In genomic region chr19:18150776-18151624, GRCh38 we compare ENCODE assay signal across 8 cellular contexts. TPM values are rescaled to one million over a fixed set of nuclear protein-coding genes. Genes with fewer than 3 reads are reported as not detected.
DNase-seq lines count a peak whose midpoint lies in the region; TF ChIP-seq lines count a peak whose summit lies in the region.

No MANE protein-coding gene starts in this region.

- intact Hi-C loops in sigmoid colon (cut with DNase I): loop anchor here (2.0 to 5.0 kb wide), 2 partner anchors 41 to 74 kb away; partner anchors contain the start of gene MPV17L2

- no peaks in the 10 kb centered on the region for H3K9me2 ChIP-seq in SU-DHL-6 (replicated peaks; ENCODE audit: insufficient read depth, low read length)

- no peak overlapping the region for H2AFZ ChIP-seq in SU-DHL-6 (ENCODE audit: low read depth, low read length, severe bottlenecking)

- H3K27ac Mint-ChIP-seq in T-helper 1 cell treated with Interleukin-12 subunit alpha and Interleukin-12 subunit beta and Interleukin-4 antibody, amounts not matched to agents 30 μg/mL and 1 μg/mL, for 36 hours: peak overlapping the region; percentile 94
- no peak overlapping the region for H3K27ac Mint-ChIP-seq in endodermal cell

- H3K4me2 ChIP-seq in SU-DHL-6 (ENCODE audit: low read depth, low read length, poor library complexity, severe bottlenecking): peak overlapping the region; percentile 72

- 0 out of 2 replicates have a peak, but pooled peaks cover 3% of the 10 kb centered on the region for H3F3A ChIP-seq in SU-DHL-6 (ENCODE audit: insufficient read depth)

- H4K20me1 ChIP-seq in SU-DHL-6 (ENCODE audit: low read depth, low read length): no peaks in the 10 kb centered on the region

- TF ChIP-seq CTCF in SU-DHL-6 (IDR thresholded peaks at IDR 0.05; ENCODE audit: insufficient read depth, low read length, poor library complexity, severe bottlenecking) (no peak), endodermal cell (conservative IDR thresholded peaks at IDR 0.05) (no peak), sigmoid colon (IDR thresholded peaks at IDR 0.05) (no peak)

- H3K27me3 Mint-ChIP-seq in T-helper 1 cell treated with Interleukin-12 subunit alpha and Interleukin-12 subunit beta and Interleukin-4 antibody, amounts not matched to agents 30 μg/mL and 1 μg/mL, for 36 hours (ENCODE audit: low read depth): no peaks in the 10 kb centered on the region
- no peaks in the 10 kb centered on the region for H3K27me3 Mint-ChIP-seq in endodermal cell (ENCODE audit: insufficient read depth)

- TF ChIP-seq EP300 in sigmoid colon (IDR thresholded peaks at IDR 0.05): no peak

- H3K36me3 ChIP-seq in SU-DHL-6 (ENCODE audit: low read length) (no peaks in the 10 kb centered on the region), endodermal cell (ENCODE audit: control insufficient read depth, insufficient read depth, low read length) (peaks cover 4% of the 10 kb centered on the region), sigmoid colon (peaks cover 0 to 12% (median 5%) of the 10 kb centered on the region in 4 donors)

- H3K27me3 ChIP-seq in SU-DHL-6 (ENCODE audit: low read length) (no peaks in the 10 kb centered on the region), endodermal cell (ENCODE audit: control insufficient read depth, insufficient read depth, low read length, poor library complexity, severe bottlenecking) (no peaks in the 10 kb centered on the region), sigmoid colon (no peaks in the 10 kb centered on the region)

- H3K4me3 ChIP-seq in SU-DHL-6 (ENCODE audit: insufficient read depth, low read length, poor library complexity, severe bottlenecking): no peak overlapping the region
- H3K4me3 ChIP-seq in endodermal cell (ENCODE audit: low read length): no peak overlapping the region
- no peak overlapping the region for H3K4me3 ChIP-seq in sigmoid colon

- WGBS in endodermal cell (ENCODE audit: insufficient coverage in 1 of 2, insufficient read length in 1 of 2), 2 experiments: 85 to 91% methylated on average over 14 to 18 of the region's 18 CpGs
- WGBS in sigmoid colon, 2 donors: 87 to 93% methylated on average over 18 of the region's 18 CpGs

- peaks cover 16% of the 10 kb centered on the region for H3K36me3 Mint-ChIP-seq in T-helper 1 cell treated with Interleukin-12 subunit alpha and Interleukin-12 subunit beta and Interleukin-4 antibody, amounts not matched to agents 30 μg/mL and 1 μg/mL, for 36 hours (ENCODE audit: low read depth)
- peaks cover 13% of the 10 kb centered on the region for H3K36me3 Mint-ChIP-seq in endodermal cell (ENCODE audit: low read depth)

- H3K4me1 Mint-ChIP-seq in T-helper 1 cell treated with Interleukin-12 subunit alpha and Interleukin-12 subunit beta and Interleukin-4 antibody, amounts not matched to agents 30 μg/mL and 1 μg/mL, for 36 hours (ENCODE audit: low read depth): peaks cover 17% of the 10 kb centered on the region
- H3K4me1 Mint-ChIP-seq in endodermal cell: peaks cover 7% of the 10 kb centered on the region

- H3K4me1 ChIP-seq in endodermal cell (ENCODE audit: control insufficient read depth, insufficient read depth, low read length): no peaks in the 10 kb centered on the region
- peaks cover 0 to 35% (median 29%) of the 10 kb centered on the region in 4 donors for H3K4me1 ChIP-seq in sigmoid colon

- peak overlapping the region; percentile 92 for H3K9ac ChIP-seq in SU-DHL-6 (ENCODE audit: low read length)
- H3K9ac ChIP-seq in endodermal cell (ENCODE audit: extremely low read depth, low read length, poor library complexity, severe bottlenecking): no peak overlapping the region

- no peak for DNase-seq in T-helper 1 cell
- DNase-seq in endodermal cell: no peak
- DNase-seq in sigmoid colon: no peak
- no peak for DNase-seq in NCI-H1417 (lab: John Stamatoyannopoulos, UW)
- no peak for DNase-seq in MV-4-11 (lab: John Stamatoyannopoulos, UW)
- no peak for DNase-seq in NCI-H1694 treated with DMSO at 0.1 percent for 48 hours (lab: John Stamatoyannopoulos, UW)

- TF ChIP-seq POLR2A in sigmoid colon (IDR thresholded peaks at IDR 0.05): no peak

- H3K4me3 Mint-ChIP-seq in T-helper 1 cell treated with Interleukin-12 subunit alpha and Interleukin-12 subunit beta and Interleukin-4 antibody, amounts not matched to agents 30 μg/mL and 1 μg/mL, for 36 hours: peak overlapping the region; percentile 85
- peak overlapping the region; percentile 79 for H3K4me3 Mint-ChIP-seq in endodermal cell

- H3K27ac ChIP-seq in SU-DHL-6 (ENCODE audit: low read depth, low read length): peak overlapping the region; percentile 87; the same call in 1 of the 2 replicates
- H3K27ac ChIP-seq in endodermal cell (ENCODE audit: low read depth, low read length): no peak overlapping the region
- H3K27ac ChIP-seq in sigmoid colon: peak overlapping the region; percentile 87 to 98 (median 95)

- H3K79me2 ChIP-seq in SU-DHL-6 (ENCODE audit: insufficient read depth, low read length): peaks cover 21% of the 10 kb centered on the region

- H3K9me3 ChIP-seq in SU-DHL-6 (ENCODE audit: insufficient read depth, low read length) (no peaks in the 10 kb centered on the region), endodermal cell (ENCODE audit: control insufficient read depth, low read length) (no peaks in the 10 kb centered on the region), sigmoid colon (no peaks in the 10 kb centered on the region)

- no peaks in the 10 kb centered on the region for H3K9me3 Mint-ChIP-seq in T-helper 1 cell treated with Interleukin-12 subunit alpha and Interleukin-12 subunit beta and Interleukin-4 antibody, amounts not matched to agents 30 μg/mL and 1 μg/mL, for 36 hours
- no peaks in the 10 kb centered on the region for H3K9me3 Mint-ChIP-seq in endodermal cell

RNA-seq across cellular contexts. Expression of gene PIK3R2, which starts 2.0 kb away (rescaled TPM):
- 10 to 100 TPM; 52.9 to 58.8 TPM for total RNA-seq in endodermal cell
- polyA plus RNA-seq in endodermal cell (2013, experiment 1 of 2): 57.1 TPM
- polyA plus RNA-seq in endodermal cell (2013, experiment 2 of 2): 50.7 TPM
- 10 to 100 TPM in 2 of 4 donors, 1 to 10 TPM in 2; 7.8 to 18.0 (median 9.5) TPM for total RNA-seq in sigmoid colon
- polyA plus RNA-seq in sigmoid colon: 1 to 10 TPM; 1.8 to 8.7 (median 6.5) TPM

RNA-seq across cellular contexts. Expression of gene IFI30, which starts 22.6 kb away (rescaled TPM):
- total RNA-seq in endodermal cell (10 to 100 TPM; 10.6 to 11.0 TPM), sigmoid colon (10 to 100 TPM in 3 of 4 donors, 1 to 10 TPM in 1; 9.1 to 45.7 (median 44.5) TPM)
- 6.8 TPM for polyA plus RNA-seq in endodermal cell (2013, experiment 1 of 2)
- polyA plus RNA-seq in endodermal cell (2013, experiment 2 of 2): 3.1 TPM
- 100 to 1,000 TPM in 2 of 3 donors, 10 to 100 TPM in 1; 96.7 to 412 (median 178) TPM for polyA plus RNA-seq in sigmoid colon

RNA-seq across cellular contexts. Expression of gene MPV17L2, which starts 42.0 kb away (rescaled TPM):
- total RNA-seq in endodermal cell (10 to 100 TPM; 20.9 to 21.8 TPM), sigmoid colon (10 to 100 TPM; 15.8 to 37.3 (median 26.2) TPM)
- 21.9 TPM for polyA plus RNA-seq in endodermal cell (2013, experiment 1 of 2)
- polyA plus RNA-seq in endodermal cell (2013, experiment 2 of 2): 18.8 TPM
- polyA plus RNA-seq in sigmoid colon: 10 to 100 TPM in 2 of 3 donors, 1 to 10 TPM in 1; 9.0 to 26.4 (median 12.0) TPM

RNA-seq across cellular contexts. Expression of gene RAB3A, which starts 52.8 kb away (rescaled TPM):
- 1 to 10 TPM; 3.6 to 3.9 TPM for total RNA-seq in endodermal cell
- polyA plus RNA-seq in endodermal cell (2013, experiment 1 of 2): 13.9 TPM
- 13.6 TPM for polyA plus RNA-seq in endodermal cell (2013, experiment 2 of 2)
- 1 to 10 TPM in 3 of 4 donors, under 1 TPM in 1; 0.66 to 2.9 (median 2.2) TPM for total RNA-seq in sigmoid colon
- polyA plus RNA-seq in sigmoid colon: 1 to 10 TPM; 2.1 to 4.8 (median 4.2) TPM

RNA-seq across cellular contexts. Expression of gene MAST3, which starts 53.4 kb away (rescaled TPM):
- 10 to 100 TPM; 13.0 to 15.1 TPM for total RNA-seq in endodermal cell
- 9.3 TPM for polyA plus RNA-seq in endodermal cell (2013, experiment 1 of 2)
- 8.2 TPM for polyA plus RNA-seq in endodermal cell (2013, experiment 2 of 2)
- total RNA-seq in sigmoid colon: 1 to 10 TPM; 2.6 to 6.9 (median 3.3) TPM
- 10 to 100 TPM in 1 of 3 donors, 1 to 10 TPM in 2; 4.2 to 16.3 (median 5.3) TPM for polyA plus RNA-seq in sigmoid colon
